Comparison of ENCODE assay signal across 20 cellular contexts in the genomic region with DNA sequence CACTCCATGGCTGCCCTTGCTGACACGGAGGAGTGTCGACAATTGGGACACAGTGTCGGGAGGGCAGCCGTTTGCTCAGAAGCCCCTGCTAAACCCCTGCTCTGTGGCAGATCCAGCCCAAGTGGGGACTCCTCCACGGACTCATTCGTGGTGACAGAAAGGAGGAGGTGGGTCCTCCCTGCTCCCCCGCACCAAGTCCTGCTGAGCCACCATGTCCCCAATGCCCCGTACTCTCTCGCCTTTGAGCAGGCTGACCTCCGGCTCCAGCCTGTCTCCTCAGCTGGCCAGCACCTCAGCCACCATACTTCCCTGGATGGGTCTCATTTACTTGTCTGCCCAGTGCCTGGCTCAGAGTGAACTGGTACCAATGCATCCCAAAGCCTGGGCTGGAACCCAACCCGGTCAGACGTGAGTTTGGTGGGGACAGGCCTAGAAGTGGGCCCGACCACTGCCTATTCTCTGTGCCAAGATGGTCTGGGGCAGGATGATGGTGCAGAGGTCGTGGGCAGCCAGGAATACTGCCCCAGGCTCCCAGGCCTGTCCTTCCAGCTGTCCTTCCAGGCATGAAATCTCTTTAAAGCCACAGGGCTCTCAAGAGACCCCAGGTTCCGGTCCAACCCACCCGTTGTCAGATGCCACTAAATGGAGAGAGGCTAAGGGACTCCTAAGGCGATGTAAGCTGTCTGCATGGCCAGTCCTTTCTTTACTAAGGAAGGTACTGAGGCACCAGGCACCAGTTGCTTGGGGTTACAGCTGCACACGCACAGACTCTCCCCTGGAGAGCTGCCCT. TPM values are rescaled to one million over a fixed set of nuclear protein-coding genes. Genes with fewer than 3 reads are reported as not detected.
DNase-seq lines count a peak whose midpoint lies in the region; ATAC-seq and TF ChIP-seq lines count a peak whose summit lies in the region.
"Had no signal": no experiment of that assay in that cellular context is flagged by ENCODE, and none has a peak within 500 bp of the region (broad histone marks: within the 10 kb centered on the region; RNA-seq: fewer than 3 reads in every experiment).

No MANE protein-coding gene starts in this region.

- ATAC-seq in GM18505 (IDR thresholded peaks at IDR 0.05; ENCODE audit: unreplicated experiment), result no peak
- no peak for ATAC-seq in sciatic nerve
- ATAC-seq: right cardiac atrium, T-cell had no signal

- H3K4me3 Mint-ChIP-seq in activated CD4-positive, alpha-beta memory T cell treated with anti-CD3 and anti-CD28 coated beads for 36 hours, result no peak overlapping the region
- no peak overlapping the region for H3K4me3 Mint-ChIP-seq in activated CD4-positive, alpha-beta memory T cell treated with anti-CD3 and anti-CD28 coated beads, Interleukin-2, amount 10 ng/mL, durations not matched to agents 7 days and 5 days
- H3K4me3 Mint-ChIP-seq in chondrocyte (ENCODE audit: unreplicated experiment) (no peak overlapping the region), nephron progenitor cell (no peak overlapping the region)
- H3K4me3 Mint-ChIP-seq: central memory CD8-positive, alpha-beta T cell; T-cell had no signal

- no peaks in the 10 kb centered on the region for H3K27me3 Mint-ChIP-seq in activated CD4-positive, alpha-beta memory T cell treated with anti-CD3 and anti-CD28 coated beads for 36 hours
- no peaks in the 10 kb centered on the region for H3K27me3 Mint-ChIP-seq in activated CD4-positive, alpha-beta memory T cell treated with anti-CD3 and anti-CD28 coated beads, Interleukin-2, amount 10 ng/mL, durations not matched to agents 7 days and 5 days
- no peaks in the 10 kb centered on the region for H3K27me3 Mint-ChIP-seq in chondrocyte (ENCODE audit: low read depth)
- no peaks in the 10 kb centered on the region for H3K27me3 Mint-ChIP-seq in nephron progenitor cell (ENCODE audit: low read depth, poor library complexity)
- H3K27me3 Mint-ChIP-seq: central memory CD8-positive, alpha-beta T cell; T-cell had no signal

- TF ChIP-seq POLR2A in GM18505 (IDR thresholded peaks at IDR 0.05; ENCODE audit: borderline replicate concordance, extremely low read depth, insufficient read depth, insufficient read length), result peak; percentile 7

- CTCF ChIA-PET in activated CD4-positive, alpha-beta memory T cell treated with anti-CD3 and anti-CD28 coated beads for 36 hours (lab: Charles Lee), result interaction anchor here (1.6 to 5.5 kb wide), 4 partner anchors 75 to 136 kb away, joined by 4 to 180 read pairs (median 28); no protein-coding TSS in a partner anchor
- CTCF ChIA-PET in activated CD4-positive, alpha-beta memory T cell treated with anti-CD3 and anti-CD28 coated beads, Interleukin-2, amount 10 ng/mL, durations not matched to agents 7 days and 5 days (lab: Charles Lee), result interaction anchor here (0.8 kb wide), 1 partner anchor 137 kb away, joined by 3 read pairs; no protein-coding TSS in a partner anchor

- H3K36me3 Mint-ChIP-seq in activated CD4-positive, alpha-beta memory T cell treated with anti-CD3 and anti-CD28 coated beads for 36 hours, result peaks cover 43% of the 10 kb centered on the region
- H3K36me3 Mint-ChIP-seq in activated CD4-positive, alpha-beta memory T cell treated with anti-CD3 and anti-CD28 coated beads, Interleukin-2, amount 10 ng/mL, durations not matched to agents 7 days and 5 days (ENCODE audit: low read depth), result peaks cover 38% of the 10 kb centered on the region
- H3K36me3 Mint-ChIP-seq in chondrocyte (ENCODE audit: low read depth), result peaks cover 3% of the 10 kb centered on the region
- H3K36me3 Mint-ChIP-seq in nephron progenitor cell (ENCODE audit: low read depth), result peaks cover 16% of the 10 kb centered on the region

- POLR2A ChIA-PET in activated CD4-positive, alpha-beta memory T cell treated with anti-CD3 and anti-CD28 coated beads for 36 hours (lab: Charles Lee), result interaction anchor here (1.6 kb wide), 1 partner anchor 136 kb away, joined by 3 read pairs; no protein-coding TSS in a partner anchor
- POLR2A ChIA-PET in activated CD4-positive, alpha-beta memory T cell treated with anti-CD3 and anti-CD28 coated beads, Interleukin-2, amount 10 ng/mL, durations not matched to agents 7 days and 5 days (lab: Charles Lee), result no interaction called here

- intact Hi-C loops in activated CD4-positive, alpha-beta memory T cell treated with anti-CD3 and anti-CD28 coated beads for 36 hours (cut with micrococcal nuclease), result no loop called here
- intact Hi-C loops in sciatic nerve (cut with DNase I), result loop anchor here (5.0 to 10.0 kb wide), 4 partner anchors 103 to 447 kb away; partner anchors contain the start of genes APOBEC3C and RPL3

- peaks cover 40% of the 10 kb centered on the region for H3K4me1 Mint-ChIP-seq in activated CD4-positive, alpha-beta memory T cell treated with anti-CD3 and anti-CD28 coated beads for 36 hours (ENCODE audit: low read depth)
- H3K4me1 Mint-ChIP-seq in activated CD4-positive, alpha-beta memory T cell treated with anti-CD3 and anti-CD28 coated beads, Interleukin-2, amount 10 ng/mL, durations not matched to agents 7 days and 5 days, result peaks cover 35% of the 10 kb centered on the region
- H3K4me1 Mint-ChIP-seq in chondrocyte (ENCODE audit: low read depth) (peaks cover 27% of the 10 kb centered on the region), nephron progenitor cell (peaks cover 53% of the 10 kb centered on the region)

- peak; percentile 7 for DNase-seq in activated CD4-positive, alpha-beta memory T cell treated with anti-CD3 and anti-CD28 coated beads for 36 hours
- no peak for DNase-seq in activated CD4-positive, alpha-beta memory T cell treated with anti-CD3 and anti-CD28 coated beads, Interleukin-2, amount 10 ng/mL, durations not matched to agents 7 days and 5 days
- peak; percentile 72 for DNase-seq in chondrocyte (ENCODE audit: low spot score)
- peak; percentile 48 for DNase-seq in sciatic nerve (ENCODE audit: low spot score)
- no peak for DNase-seq in nephron progenitor cell
- DNase-seq in NCI-H2227 (lab: John Stamatoyannopoulos, UW; ENCODE audit: unreplicated experiment), result no peak
- DNase-seq in stimulated activated CD4-positive, alpha-beta T cell treated with anti-CD3 and anti-CD28 coated beads, Interleukin-4, amount 100 ng/mL, for 24 hours, result no peak
- DNase-seq: 8988T; activated CD4-positive, alpha-beta T cell treated with anti-CD3 and anti-CD28 coated beads, Interleukin-2, amount 50 U/mL, for 4 hours; amniotic stem cell; Kasumi-1; NCI-H1092; NCI-H2081; NCI-H524; stimulated activated naive CD4-positive, alpha-beta T cell treated with Interleukin-2 at 50 U/mL for 16 hours; T-cell; trophoblast cell had no signal

- no peaks in the 10 kb centered on the region for H3K9me3 Mint-ChIP-seq in activated CD4-positive, alpha-beta memory T cell treated with anti-CD3 and anti-CD28 coated beads for 36 hours
- H3K9me3 Mint-ChIP-seq in activated CD4-positive, alpha-beta memory T cell treated with anti-CD3 and anti-CD28 coated beads, Interleukin-2, amount 10 ng/mL, durations not matched to agents 7 days and 5 days, result no peaks in the 10 kb centered on the region
- H3K9me3 Mint-ChIP-seq in chondrocyte (ENCODE audit: low read depth) (no peaks in the 10 kb centered on the region), nephron progenitor cell (no peaks in the 10 kb centered on the region)
- H3K9me3 Mint-ChIP-seq: central memory CD8-positive, alpha-beta T cell; T-cell had no signal

- no peak overlapping the region for H3K27ac Mint-ChIP-seq in activated CD4-positive, alpha-beta memory T cell treated with anti-CD3 and anti-CD28 coated beads for 36 hours
- no peak overlapping the region for H3K27ac Mint-ChIP-seq in activated CD4-positive, alpha-beta memory T cell treated with anti-CD3 and anti-CD28 coated beads, Interleukin-2, amount 10 ng/mL, durations not matched to agents 7 days and 5 days
- H3K27ac Mint-ChIP-seq in chondrocyte (ENCODE audit: unreplicated experiment) (no peak overlapping the region), nephron progenitor cell (no peak overlapping the region)
- H3K27ac Mint-ChIP-seq: T-cell had no signal

- no peak for TF ChIP-seq CTCF in chondrocyte (IDR thresholded peaks at IDR 0.05)
- TF ChIP-seq CTCF in nephron progenitor cell (IDR thresholded peaks at IDR 0.05), result no peak

RNA-seq across cellular contexts. Expression of gene CBX6, which starts 4.3 kb away (rescaled TPM):
- total RNA-seq in activated CD4-positive, alpha-beta memory T cell treated with anti-CD3 and anti-CD28 coated beads for 36 hours, result 100 to 1,000 TPM; 116 to 117 TPM
- total RNA-seq in activated CD4-positive, alpha-beta memory T cell treated with anti-CD3 and anti-CD28 coated beads, Interleukin-2, amount 10 ng/mL, durations not matched to agents 7 days and 5 days, result 10 to 100 TPM; 76.5 TPM
- total RNA-seq in chondrocyte (80.1 to 110 TPM (median 82.9 TPM) in 3 replicates), sciatic nerve (83.5 TPM)

RNA-seq across cellular contexts. Expression of gene NPTXR, which starts 23.9 kb away (rescaled TPM):
- total RNA-seq in activated CD4-positive, alpha-beta memory T cell treated with anti-CD3 and anti-CD28 coated beads for 36 hours, result 1 to 10 TPM; 1.9 to 2.5 TPM
- 1 to 10 TPM in 1 of 2 experiments, under 1 TPM in 1; 0.91 to 1.3 TPM for total RNA-seq in activated CD4-positive, alpha-beta memory T cell treated with anti-CD3 and anti-CD28 coated beads, Interleukin-2, amount 10 ng/mL, durations not matched to agents 7 days and 5 days
- total RNA-seq in chondrocyte, result 23.4 to 37.5 TPM (median 35.0 TPM) in 3 replicates
- 6.9 TPM for total RNA-seq in sciatic nerve

Comparison
In these comparisons a context has a peak if more than half of its experiments do, and no peak if none do; other contexts are left out.
1. DNase-seq: peak in activated CD4-positive, alpha-beta memory T cell treated with anti-CD3 and anti-CD28 coated beads for 36 hours (single experiment), chondrocyte (single experiment) and sciatic nerve (single experiment); none in activated CD4-positive, alpha-beta memory T cell treated with anti-CD3 and anti-CD28 coated beads, Interleukin-2, amount 10 ng/mL, durations not matched to agents 7 days and 5 days (single experiment), nephron progenitor cell (single experiment), NCI-H2227 (single experiment) and stimulated activated CD4-positive, alpha-beta T cell treated with anti-CD3 and anti-CD28 coated beads, Interleukin-4, amount 100 ng/mL, for 24 hours (single experiment).